ENCODE assay signal across 1 cellular context in the genomic region with DNA sequence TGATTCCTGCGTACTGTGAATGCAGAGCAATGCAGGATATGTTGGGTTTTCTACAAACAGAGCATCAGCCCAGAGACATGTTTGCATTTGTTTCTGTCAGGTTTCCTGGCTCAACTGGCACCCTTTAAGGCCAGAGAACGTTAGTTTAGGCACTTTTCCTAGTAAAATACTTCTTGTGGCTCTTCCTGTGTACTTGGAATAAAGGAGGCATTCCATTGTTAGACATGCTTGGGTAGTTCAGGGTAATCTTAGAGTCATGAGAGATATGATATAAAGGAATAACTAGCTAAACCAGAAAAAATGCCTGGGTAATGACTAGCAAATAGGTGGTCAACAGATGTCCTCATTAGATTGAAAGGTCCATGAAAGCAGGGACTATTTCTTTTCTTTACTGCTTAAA.
TF ChIP-seq lines count a peak whose summit lies in the region.

No MANE protein-coding gene starts in this region.

TF ChIP-seq in endothelial cell of umbilical vein, 7 proteins besides CTCF, POLR2A, EP300 and RAD21 (continued from another document):
- TF ChIP-seq POLR2AphosphoS5 (IDR thresholded peaks at IDR 0.05; ENCODE audit: insufficient read depth, low read depth, low read length), result no peak
- no peak for TF ChIP-seq GATA2 (IDR thresholded peaks at IDR 0.05; ENCODE audit: insufficient read depth, insufficient read length, low read depth, low read length)
- TF ChIP-seq, protein P1, sequence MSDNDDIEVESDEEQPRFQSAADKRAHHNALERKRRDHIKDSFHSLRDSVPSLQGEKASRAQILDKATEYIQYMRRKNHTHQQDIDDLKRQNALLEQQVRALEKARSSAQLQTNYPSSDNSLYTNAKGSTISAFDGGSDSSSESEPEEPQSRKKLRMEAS (IDR thresholded peaks at IDR 0.05; ENCODE audit: insufficient read depth, insufficient read length), result no peak
- no peak for TF ChIP-seq JUN (IDR thresholded peaks at IDR 0.05; ENCODE audit: borderline replicate concordance, insufficient read depth, insufficient read length, low read depth)
